1 cellular context compared by ENCODE assay signal in genomic region chr2:10658041-10658913, GRCh38.
TF ChIP-seq lines count a peak whose summit lies in the region.

No MANE protein-coding gene starts in this region.

TF ChIP-seq in GM23338, 12 proteins besides CTCF, POLR2A, EP300 and RAD21 (continued from another document):
- TF ChIP-seq ZNF462 (CRISPR knock-in tag; IDR thresholded peaks at IDR 0.05) (no peak), POLR2AphosphoS5 (IDR thresholded peaks at IDR 0.05; ENCODE audit: low read depth) (no peak), REST (IDR thresholded peaks at IDR 0.05; ENCODE audit: unreplicated experiment) (no peak), CREB1 (CRISPR knock-in tag; IDR thresholded peaks at IDR 0.05; ENCODE audit: low read depth) (no peak), JUNB (IDR thresholded peaks at IDR 0.05; ENCODE audit: unreplicated experiment) (no peak)
TF ChIP-seq in GM23338: peak in this region for 0.
